1 cellular context compared by ENCODE assay signal in the genomic region with DNA sequence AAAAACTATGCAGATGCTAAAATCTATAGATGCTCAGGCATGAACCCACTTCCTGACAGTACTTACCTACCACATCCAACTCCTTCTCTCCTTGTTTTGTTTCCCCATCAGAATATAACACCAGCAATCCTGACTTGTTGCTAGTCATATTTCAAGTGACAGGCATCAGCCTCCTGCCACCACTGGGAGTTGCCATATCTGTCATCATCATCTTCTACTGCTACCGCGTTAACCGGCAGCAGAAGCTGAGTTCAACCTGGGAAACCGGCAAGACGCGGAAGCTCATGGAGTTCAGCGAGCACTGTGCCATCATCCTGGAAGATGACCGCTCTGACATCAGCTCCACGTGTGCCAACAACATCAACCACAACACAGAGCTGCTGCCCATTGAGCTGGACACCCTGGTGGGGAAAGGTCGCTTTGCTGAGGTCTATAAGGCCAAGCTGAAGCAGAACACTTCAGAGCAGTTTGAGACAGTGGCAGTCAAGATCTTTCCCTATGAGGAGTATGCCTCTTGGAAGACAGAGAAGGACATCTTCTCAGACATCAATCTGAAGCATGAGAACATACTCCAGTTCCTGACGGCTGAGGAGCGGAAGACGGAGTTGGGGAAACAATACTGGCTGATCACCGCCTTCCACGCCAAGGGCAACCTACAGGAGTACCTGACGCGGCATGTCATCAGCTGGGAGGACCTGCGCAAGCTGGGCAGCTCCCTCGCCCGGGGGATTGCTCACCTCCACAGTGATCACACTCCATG.
A peak's percentile ranks its signal among the peaks of the same experiment; 100 is the strongest.
TF ChIP-seq lines count a peak whose summit lies in the region.

No MANE protein-coding gene starts in this region.

TF ChIP-seq in HepG2, 621 proteins besides CTCF, POLR2A, EP300 and RAD21 (continued from another document):
- TF ChIP-seq, protein P1, sequence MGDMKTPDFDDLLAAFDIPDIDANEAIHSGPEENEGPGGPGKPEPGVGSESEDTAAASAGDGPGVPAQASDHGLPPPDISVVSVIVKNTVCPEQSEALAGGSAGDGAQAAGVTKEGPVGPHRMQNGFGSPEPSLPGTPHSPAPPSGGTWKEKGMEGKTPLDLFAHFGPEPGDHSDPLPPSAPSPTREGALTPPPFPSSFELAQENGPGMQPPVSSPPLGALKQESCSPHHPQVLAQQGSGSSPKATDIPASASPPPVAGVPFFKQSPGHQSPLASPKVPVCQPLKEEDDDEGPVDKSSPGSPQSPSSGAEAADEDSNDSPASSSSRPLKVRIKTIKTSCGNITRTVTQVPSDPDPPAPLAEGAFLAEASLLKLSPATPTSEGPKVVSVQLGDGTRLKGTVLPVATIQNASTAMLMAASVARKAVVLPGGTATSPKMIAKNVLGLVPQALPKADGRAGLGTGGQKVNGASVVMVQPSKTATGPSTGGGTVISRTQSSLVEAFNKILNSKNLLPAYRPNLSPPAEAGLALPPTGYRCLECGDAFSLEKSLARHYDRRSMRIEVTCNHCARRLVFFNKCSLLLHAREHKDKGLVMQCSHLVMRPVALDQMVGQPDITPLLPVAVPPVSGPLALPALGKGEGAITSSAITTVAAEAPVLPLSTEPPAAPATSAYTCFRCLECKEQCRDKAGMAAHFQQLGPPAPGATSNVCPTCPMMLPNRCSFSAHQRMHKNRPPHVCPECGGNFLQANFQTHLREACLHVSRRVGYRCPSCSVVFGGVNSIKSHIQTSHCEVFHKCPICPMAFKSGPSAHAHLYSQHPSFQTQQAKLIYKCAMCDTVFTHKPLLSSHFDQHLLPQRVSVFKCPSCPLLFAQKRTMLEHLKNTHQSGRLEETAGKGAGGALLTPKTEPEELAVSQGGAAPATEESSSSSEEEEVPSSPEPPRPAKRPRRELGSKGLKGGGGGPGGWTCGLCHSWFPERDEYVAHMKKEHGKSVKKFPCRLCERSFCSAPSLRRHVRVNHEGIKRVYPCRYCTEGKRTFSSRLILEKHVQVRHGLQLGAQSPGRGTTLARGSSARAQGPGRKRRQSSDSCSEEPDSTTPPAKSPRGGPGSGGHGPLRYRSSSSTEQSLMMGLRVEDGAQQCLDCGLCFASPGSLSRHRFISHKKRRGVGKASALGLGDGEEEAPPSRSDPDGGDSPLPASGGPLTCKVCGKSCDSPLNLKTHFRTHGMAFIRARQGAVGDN (CRISPR knock-in tag; IDR thresholded peaks at IDR 0.05), result peak; percentile 47; the same call in 1 of the 2 replicates
- no peak for TF ChIP-seq ZBTB7B (CRISPR knock-in tag; IDR thresholded peaks at IDR 0.05)
- TF ChIP-seq RBM22 (optimal IDR thresholded peaks at IDR 0.05; ENCODE audit: low read length), result peak; percentile 83
- peak; percentile 87; the same call in 1 of the 2 replicates for TF ChIP-seq POLR2AphosphoS2 (IDR thresholded peaks at IDR 0.05; ENCODE audit: low read depth, low read length)
- no peak for TF ChIP-seq WIZ (CRISPR knock-in tag; IDR thresholded peaks at IDR 0.05)
TF ChIP-seq in HepG2: peak in this region for 13.
